Comparison of ENCODE assay signal across 29 cellular contexts in genomic region chr3:45498532-45498931, GRCh38.
DNase-seq lines count a peak whose midpoint lies in the region; ATAC-seq and TF ChIP-seq lines count a peak whose summit lies in the region.
"Had no signal": no experiment of that assay in that cellular context is flagged by ENCODE, and none has a peak within 500 bp of the region (broad histone marks: within the 10 kb centered on the region; RNA-seq: fewer than 3 reads in every experiment).

No MANE protein-coding gene starts in this region.

- H3K27ac Mint-ChIP-seq in activated naive CD4-positive, alpha-beta T cell treated with anti-CD3 and anti-CD28 coated beads, Interleukin-2, amount 50 U/mL, for 24 hours: peak overlapping the region; percentile 76
- H3K27ac Mint-ChIP-seq in glutamatergic neuron (ENCODE audit: unreplicated experiment) (no peak overlapping the region), Calu3 (ENCODE audit: unreplicated experiment) (no peak overlapping the region)
- H3K27ac Mint-ChIP-seq: activated T-helper 2 cell treated with anti-CD3 and anti-CD28 coated beads, Interferon-gamma antibody, Interleukin-2, Interleukin-4, amounts not matched to agents 10 μg/mL and 5 μg/mL and 100 μg/mL, durations not matched to agents 14 hours and 24 hours and 36 hours; B cell had no signal

- no peaks in the 10 kb centered on the region for H3K27me3 ChIP-seq in gastrocnemius medialis
- H3K27me3 ChIP-seq in upper lobe of left lung: no peaks in the 10 kb centered on the region
- H3K27me3 ChIP-seq: heart right ventricle, stomach, transverse colon had no signal

- no peaks in the 10 kb centered on the region for H3K9me3 Mint-ChIP-seq in activated naive CD4-positive, alpha-beta T cell treated with anti-CD3 and anti-CD28 coated beads, Interleukin-2, amount 50 U/mL, for 24 hours
- H3K9me3 Mint-ChIP-seq in glutamatergic neuron (ENCODE audit: unreplicated experiment): no peaks in the 10 kb centered on the region
- no peaks in the 10 kb centered on the region for H3K9me3 Mint-ChIP-seq in Calu3 (ENCODE audit: low read depth, unreplicated experiment)
- H3K9me3 Mint-ChIP-seq: activated T-helper 2 cell treated with anti-CD3 and anti-CD28 coated beads, Interferon-gamma antibody, Interleukin-2, Interleukin-4, amounts not matched to agents 10 μg/mL and 5 μg/mL and 100 μg/mL, durations not matched to agents 14 hours and 24 hours and 36 hours had no signal

- BruUV-seq in Calu3 (replicated peaks; lab: Mats Ljungman, UMichigan): no TSS peak

- WGBS in upper lobe of left lung, 2 donors: 63 to 69% methylated on average over 5 of the region's 5 CpGs

- peak overlapping the region; percentile 35 for H3K27ac ChIP-seq in KOPT-K1 (ENCODE audit: low read depth, low read length, poor library complexity, severe bottlenecking)
- H3K27ac ChIP-seq in gastrocnemius medialis: peak overlapping the region; percentile 58 to 82 (median 78)
- H3K27ac ChIP-seq in upper lobe of left lung: no peak overlapping the region
- H3K27ac ChIP-seq: heart right ventricle, stomach, transverse colon had no signal

- no peak for DNase-seq in activated naive CD4-positive, alpha-beta T cell treated with anti-CD3 and anti-CD28 coated beads, Interleukin-2, amount 50 U/mL, for 16 hours
- DNase-seq in glutamatergic neuron (peak; percentile 36), gastrocnemius medialis (no peak), Calu3 (no peak), upper lobe of left lung (no peak)
- DNase-seq: activated CD8-positive, alpha-beta memory T cell treated with anti-CD3 and anti-CD28 coated beads, Interleukin-2, amount 50 U/mL, for 48 hours; amniotic stem cell; COR-L47; DMS79; effector memory CD4-positive, alpha-beta T cell; erythroblast; GF-D8; HCEC 1CT; heart right ventricle; KG1; MM.1S; NCI-H2081; NCI-H82; retina; stimulated activated CD8-positive, alpha-beta memory T cell treated with anti-CD3 and anti-CD28 coated beads, Interleukin-4, amount 100 ng/mL, for 48 hours; stomach; transverse colon had no signal

- ATAC-seq in gastrocnemius medialis (peak in 1 of 2 donors; percentile 19), GM18909 (IDR thresholded peaks at IDR 0.05; ENCODE audit: poor library complexity, unreplicated experiment) (no peak), upper lobe of left lung (ENCODE audit: low FRiP score in 2 of 2) (no peak)

- H3K36me3 ChIP-seq in KOPT-K1 (ENCODE audit: insufficient read depth, low read length) (peaks cover 56% of the 10 kb centered on the region), gastrocnemius medialis (peaks cover 0 to 15% of the 10 kb centered on the region in 2 donors), upper lobe of left lung (peaks cover 0 to 36% (median 7%) of the 10 kb centered on the region in 4 donors)

- TF ChIP-seq CTCF in glutamatergic neuron (IDR thresholded peaks at IDR 0.05; ENCODE audit: partially characterized antibody, unreplicated experiment) (no peak), gastrocnemius medialis (IDR thresholded peaks at IDR 0.05 in 4 of 5, conservative IDR thresholded peaks at IDR 0.05 in 1 of 5) (no peak), Calu3 (IDR thresholded peaks at IDR 0.05; ENCODE audit: unreplicated experiment) (no peak), upper lobe of left lung (IDR thresholded peaks at IDR 0.05) (no peak)

- H3K4me1 ChIP-seq in gastrocnemius medialis (peaks cover 31% of the 10 kb centered on the region in 2 donors), upper lobe of left lung (no peaks in the 10 kb centered on the region)
- H3K4me1 ChIP-seq: stomach, transverse colon had no signal

- H3K4me1 Mint-ChIP-seq in activated naive CD4-positive, alpha-beta T cell treated with anti-CD3 and anti-CD28 coated beads, Interleukin-2, amount 50 U/mL, for 24 hours: peaks cover 31% of the 10 kb centered on the region
- H3K4me1 Mint-ChIP-seq in glutamatergic neuron (ENCODE audit: low read depth, unreplicated experiment) (peaks cover 23% of the 10 kb centered on the region), Calu3 (ENCODE audit: low read depth, unreplicated experiment) (no peaks in the 10 kb centered on the region)
- H3K4me1 Mint-ChIP-seq: B cell had no signal

- peak overlapping the region; percentile 15 for H3K4me3 Mint-ChIP-seq in activated naive CD4-positive, alpha-beta T cell treated with anti-CD3 and anti-CD28 coated beads, Interleukin-2, amount 50 U/mL, for 24 hours
- H3K4me3 Mint-ChIP-seq in glutamatergic neuron (ENCODE audit: unreplicated experiment) (no peak overlapping the region), Calu3 (ENCODE audit: low read depth, unreplicated experiment) (no peak overlapping the region)
- H3K4me3 Mint-ChIP-seq: B cell had no signal

- in situ Hi-C loops in gastrocnemius medialis (cut with MboI; ENCODE audit: low sequenced_read_pairs in 4 of 4): loop anchor here (5.0 to 25.0 kb wide), 5 partner anchors 274 to 461 kb away; partner anchors contain the start of genes TMEM158 (in 2 of the 4) and CLEC3B (in 1 of the 4)

- no peak for TF ChIP-seq POLR2A in gastrocnemius medialis (IDR thresholded peaks at IDR 0.05)
- TF ChIP-seq POLR2A in upper lobe of left lung (IDR thresholded peaks at IDR 0.05): no peak

- H3K4me3 ChIP-seq in gastrocnemius medialis (no peak overlapping the region), upper lobe of left lung (no peak overlapping the region)
- H3K4me3 ChIP-seq: coronary artery, heart right ventricle, smooth muscle cell, stomach, transverse colon had no signal

- H3K27me3 Mint-ChIP-seq in activated naive CD4-positive, alpha-beta T cell treated with anti-CD3 and anti-CD28 coated beads, Interleukin-2, amount 50 U/mL, for 24 hours: no peaks in the 10 kb centered on the region
- H3K27me3 Mint-ChIP-seq in glutamatergic neuron (ENCODE audit: unreplicated experiment) (no peaks in the 10 kb centered on the region), Calu3 (ENCODE audit: unreplicated experiment) (no peaks in the 10 kb centered on the region)
- H3K27me3 Mint-ChIP-seq: B cell had no signal

- H3K9me3 ChIP-seq in KOPT-K1 (ENCODE audit: insufficient read depth, low read length, poor library complexity, severe bottlenecking): no peaks in the 10 kb centered on the region
- no peaks in the 10 kb centered on the region for H3K9me3 ChIP-seq in gastrocnemius medialis
- no peaks in the 10 kb centered on the region for H3K9me3 ChIP-seq in upper lobe of left lung
- H3K9me3 ChIP-seq: heart right ventricle, stomach, transverse colon had no signal

- no peak for TF ChIP-seq EP300 in upper lobe of left lung (IDR thresholded peaks at IDR 0.05)

- H3K36me3 Mint-ChIP-seq in activated naive CD4-positive, alpha-beta T cell treated with anti-CD3 and anti-CD28 coated beads, Interleukin-2, amount 50 U/mL, for 24 hours: peaks cover 12% of the 10 kb centered on the region
- H3K36me3 Mint-ChIP-seq in glutamatergic neuron (ENCODE audit: unreplicated experiment) (no peaks in the 10 kb centered on the region), Calu3 (ENCODE audit: insufficient read depth, unreplicated experiment) (peaks cover 8% of the 10 kb centered on the region)

- CTCF ChIA-PET in Calu3 (lab: Charles Lee): interaction anchor here (2.2 kb wide), 1 partner anchor 458 kb away, joined by 12 read pairs; no protein-coding TSS in a partner anchor

- intact Hi-C loops in gastrocnemius medialis (cut with DNase I; ENCODE audit: low total_unique reads): loop anchor here (5.0 to 10.0 kb wide), 3 partner anchors 374 to 461 kb away; no protein-coding TSS in a partner anchor
- intact Hi-C loops in Calu3 (cut with micrococcal nuclease; ENCODE audit: unreplicated experiment): loop anchor here (2.0 to 5.0 kb wide), 2 partner anchors 271 to 458 kb away; partner anchors contain the start of gene TMEM158

Comparison
In these comparisons a context has a peak if more than half of its experiments do, and no peak if none do; other contexts are left out.
1. H3K27ac ChIP-seq: peak in KOPT-K1 (single experiment) and gastrocnemius medialis (4 of 4); none in upper lobe of left lung (0 of 4).